1 cellular context compared by ENCODE assay signal in the genomic region with DNA sequence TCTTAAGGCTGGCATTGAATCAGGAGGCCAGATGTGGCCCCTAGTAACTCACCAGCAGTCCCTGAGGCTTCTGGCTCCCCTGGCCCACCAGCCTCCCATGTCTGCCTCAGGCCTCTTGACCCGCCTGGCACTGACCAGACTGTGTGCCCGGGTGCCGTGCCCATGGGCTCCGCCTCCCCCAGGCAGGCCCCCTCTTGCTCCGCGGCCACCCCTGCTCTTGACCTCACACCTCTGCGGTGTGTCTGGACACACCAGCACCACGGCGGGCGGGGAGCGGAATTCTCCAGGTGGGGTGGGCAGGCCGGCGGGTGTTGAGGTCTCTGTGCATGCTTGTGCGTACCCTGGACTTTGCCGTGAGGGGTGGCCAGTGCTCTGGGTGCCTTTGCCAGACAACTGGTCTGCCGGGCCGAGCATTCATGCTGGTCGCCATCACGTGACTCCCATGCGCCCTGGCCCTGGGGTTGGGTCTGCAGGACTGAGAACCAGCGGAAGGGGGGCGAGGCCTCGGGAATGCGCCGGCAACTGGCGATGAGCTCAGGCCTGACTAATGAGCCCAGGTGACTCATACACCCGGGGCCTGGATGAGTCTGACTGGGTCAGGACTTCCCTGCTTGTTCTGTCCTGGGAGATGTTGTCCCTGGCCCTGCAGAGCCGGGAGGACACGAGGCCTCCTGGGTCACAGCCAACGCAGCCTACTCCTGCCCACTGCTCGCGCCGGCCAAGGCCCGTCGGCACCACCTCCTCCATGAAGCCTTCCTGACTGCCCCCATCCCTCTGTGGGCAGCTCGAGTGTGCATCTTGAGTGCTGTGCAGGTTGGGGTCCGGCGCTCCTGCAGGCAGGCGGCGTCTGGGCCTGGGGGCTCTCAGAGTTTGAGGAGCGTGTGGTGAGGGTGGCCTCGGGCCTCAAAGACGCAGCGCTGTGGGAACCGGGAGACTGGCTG.
A peak's percentile ranks its signal among the peaks of the same experiment; 100 is the strongest.
TF ChIP-seq lines count a peak whose summit lies in the region.

No MANE protein-coding gene starts in this region.

TF ChIP-seq in K562, 482 proteins besides CTCF, POLR2A, EP300 and RAD21 (continued from another document and continues in another):
- TF ChIP-seq, protein P1, sequence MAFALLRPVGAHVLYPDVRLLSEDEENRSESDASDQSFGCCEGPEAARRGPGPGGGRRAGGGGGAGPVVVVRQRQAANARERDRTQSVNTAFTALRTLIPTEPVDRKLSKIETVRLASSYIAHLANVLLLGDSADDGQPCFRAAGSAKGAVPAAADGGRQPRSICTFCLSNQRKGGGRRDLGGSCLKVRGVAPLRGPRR (CRISPR knock-in tag; IDR thresholded peaks at IDR 0.05): no peak
- TF ChIP-seq XRCC4 (IDR thresholded peaks at IDR 0.05; ENCODE audit: extremely low read depth, insufficient read depth, insufficient read length) (no peak), ZFP36 (IDR thresholded peaks at IDR 0.05; ENCODE audit: low read depth, low read length, partially characterized antibody) (peak; percentile 97), PHF20 (IDR thresholded peaks at IDR 0.05; ENCODE audit: partially characterized antibody) (no peak), JUN (IDR thresholded peaks at IDR 0.05; ENCODE audit: borderline replicate concordance, low read depth, low read length) (peak; percentile 97), JUN (CRISPR knock-in tag; IDR thresholded peaks at IDR 0.05; ENCODE audit: borderline replicate concordance) (no peak), ZFPM2 (CRISPR knock-in tag; IDR thresholded peaks at IDR 0.05) (no peak), POLR2AphosphoS2 (IDR thresholded peaks at IDR 0.05; ENCODE audit: low read length) (no peak), JUND (IDR thresholded peaks at IDR 0.05; ENCODE audit: borderline replicate concordance, low read depth, low read length) (peak; percentile 92), JUND (tag; IDR thresholded peaks at IDR 0.05; ENCODE audit: borderline replicate concordance, low read depth, low read length) (peak; percentile 90; the same call in 2 of the 3 replicates), HDGF (IDR thresholded peaks at IDR 0.05) (no peak), MYC (IDR thresholded peaks at IDR 0.05; ENCODE audit: low read depth, low read length) (0 out of 2 replicates have a peak, but pooled peaks have one; percentile 23), MYC (CRISPR knock-in tag; IDR thresholded peaks at IDR 0.05; ENCODE audit: borderline replicate concordance, low read depth) (no peak), ZNF583 (CRISPR knock-in tag; IDR thresholded peaks at IDR 0.05) (no peak), ATF7 (IDR thresholded peaks at IDR 0.05) (peak; percentile 56; the same call in 1 of the 2 replicates), SRSF7 (optimal IDR thresholded peaks at IDR 0.05; ENCODE audit: low read depth, low read length) (no peak), SPI1 (IDR thresholded peaks at IDR 0.05; ENCODE audit: borderline replicate concordance, low read depth, low read length) (0 out of 2 replicates have a peak, but pooled peaks have one; percentile 17), ZNF263 (CRISPR knock-in tag; IDR thresholded peaks at IDR 0.05; ENCODE audit: borderline replicate concordance) (no peak), MYNN (IDR thresholded peaks at IDR 0.05) (0 out of 2 replicates have a peak, but pooled peaks have one; percentile 21), MYNN (CRISPR knock-in tag; IDR thresholded peaks at IDR 0.05) (no peak), SMARCE1 (IDR thresholded peaks at IDR 0.05) (peak; percentile 79), ELF1 (tag; IDR thresholded peaks at IDR 0.05) (no peak), MAFF (IDR thresholded peaks at IDR 0.05; ENCODE audit: low read length) (no peak), MTA2 (IDR thresholded peaks at IDR 0.05; ENCODE audit: low read depth) (no peak), ZNF324 (CRISPR knock-in tag; IDR thresholded peaks at IDR 0.05) (no peak), GATAD2B (IDR thresholded peaks at IDR 0.05; ENCODE audit: borderline replicate concordance) (no peak), DMBX1 (CRISPR knock-in tag; IDR thresholded peaks at IDR 0.05; ENCODE audit: borderline replicate concordance) (no peak), WHSC1 (IDR thresholded peaks at IDR 0.05; ENCODE audit: low read length) (no peak), ZNF217 (CRISPR knock-in tag; IDR thresholded peaks at IDR 0.05) (no peak), RAD51 (IDR thresholded peaks at IDR 0.05; ENCODE audit: borderline replicate concordance, low read depth) (peak; percentile 88), POLR2B (IDR thresholded peaks at IDR 0.05; ENCODE audit: low read depth, partially characterized antibody) (no peak), RBM14 (IDR thresholded peaks at IDR 0.05; ENCODE audit: borderline replicate concordance, insufficient read depth, low read depth, low read length) (no peak), DPF2 (IDR thresholded peaks at IDR 0.05) (peak; percentile 71), ZFP30 (CRISPR knock-in tag; IDR thresholded peaks at IDR 0.05; ENCODE audit: borderline replicate concordance) (no peak), ZNF764 (CRISPR knock-in tag; IDR thresholded peaks at IDR 0.05; ENCODE audit: low read depth) (no peak), ESRRA (IDR thresholded peaks at IDR 0.05; ENCODE audit: borderline replicate concordance, low read depth) (no peak), CHD4 (IDR thresholded peaks at IDR 0.05; ENCODE audit: insufficient read depth, insufficient replicate concordance, low read depth, low read length, poor library complexity, severe bottlenecking) (no peak), ZNF445 (CRISPR knock-in tag; IDR thresholded peaks at IDR 0.05; ENCODE audit: low read depth) (no peak)
- TF ChIP-seq, protein P2, sequence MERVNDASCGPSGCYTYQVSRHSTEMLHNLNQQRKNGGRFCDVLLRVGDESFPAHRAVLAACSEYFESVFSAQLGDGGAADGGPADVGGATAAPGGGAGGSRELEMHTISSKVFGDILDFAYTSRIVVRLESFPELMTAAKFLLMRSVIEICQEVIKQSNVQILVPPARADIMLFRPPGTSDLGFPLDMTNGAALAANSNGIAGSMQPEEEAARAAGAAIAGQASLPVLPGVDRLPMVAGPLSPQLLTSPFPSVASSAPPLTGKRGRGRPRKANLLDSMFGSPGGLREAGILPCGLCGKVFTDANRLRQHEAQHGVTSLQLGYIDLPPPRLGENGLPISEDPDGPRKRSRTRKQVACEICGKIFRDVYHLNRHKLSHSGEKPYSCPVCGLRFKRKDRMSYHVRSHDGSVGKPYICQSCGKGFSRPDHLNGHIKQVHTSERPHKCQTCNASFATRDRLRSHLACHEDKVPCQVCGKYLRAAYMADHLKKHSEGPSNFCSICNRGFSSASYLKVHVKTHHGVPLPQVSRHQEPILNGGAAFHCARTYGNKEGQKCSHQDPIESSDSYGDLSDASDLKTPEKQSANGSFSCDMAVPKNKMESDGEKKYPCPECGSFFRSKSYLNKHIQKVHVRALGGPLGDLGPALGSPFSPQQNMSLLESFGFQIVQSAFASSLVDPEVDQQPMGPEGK (CRISPR knock-in tag; IDR thresholded peaks at IDR 0.05; ENCODE audit: borderline replicate concordance): no peak
- TF ChIP-seq, protein P3, sequence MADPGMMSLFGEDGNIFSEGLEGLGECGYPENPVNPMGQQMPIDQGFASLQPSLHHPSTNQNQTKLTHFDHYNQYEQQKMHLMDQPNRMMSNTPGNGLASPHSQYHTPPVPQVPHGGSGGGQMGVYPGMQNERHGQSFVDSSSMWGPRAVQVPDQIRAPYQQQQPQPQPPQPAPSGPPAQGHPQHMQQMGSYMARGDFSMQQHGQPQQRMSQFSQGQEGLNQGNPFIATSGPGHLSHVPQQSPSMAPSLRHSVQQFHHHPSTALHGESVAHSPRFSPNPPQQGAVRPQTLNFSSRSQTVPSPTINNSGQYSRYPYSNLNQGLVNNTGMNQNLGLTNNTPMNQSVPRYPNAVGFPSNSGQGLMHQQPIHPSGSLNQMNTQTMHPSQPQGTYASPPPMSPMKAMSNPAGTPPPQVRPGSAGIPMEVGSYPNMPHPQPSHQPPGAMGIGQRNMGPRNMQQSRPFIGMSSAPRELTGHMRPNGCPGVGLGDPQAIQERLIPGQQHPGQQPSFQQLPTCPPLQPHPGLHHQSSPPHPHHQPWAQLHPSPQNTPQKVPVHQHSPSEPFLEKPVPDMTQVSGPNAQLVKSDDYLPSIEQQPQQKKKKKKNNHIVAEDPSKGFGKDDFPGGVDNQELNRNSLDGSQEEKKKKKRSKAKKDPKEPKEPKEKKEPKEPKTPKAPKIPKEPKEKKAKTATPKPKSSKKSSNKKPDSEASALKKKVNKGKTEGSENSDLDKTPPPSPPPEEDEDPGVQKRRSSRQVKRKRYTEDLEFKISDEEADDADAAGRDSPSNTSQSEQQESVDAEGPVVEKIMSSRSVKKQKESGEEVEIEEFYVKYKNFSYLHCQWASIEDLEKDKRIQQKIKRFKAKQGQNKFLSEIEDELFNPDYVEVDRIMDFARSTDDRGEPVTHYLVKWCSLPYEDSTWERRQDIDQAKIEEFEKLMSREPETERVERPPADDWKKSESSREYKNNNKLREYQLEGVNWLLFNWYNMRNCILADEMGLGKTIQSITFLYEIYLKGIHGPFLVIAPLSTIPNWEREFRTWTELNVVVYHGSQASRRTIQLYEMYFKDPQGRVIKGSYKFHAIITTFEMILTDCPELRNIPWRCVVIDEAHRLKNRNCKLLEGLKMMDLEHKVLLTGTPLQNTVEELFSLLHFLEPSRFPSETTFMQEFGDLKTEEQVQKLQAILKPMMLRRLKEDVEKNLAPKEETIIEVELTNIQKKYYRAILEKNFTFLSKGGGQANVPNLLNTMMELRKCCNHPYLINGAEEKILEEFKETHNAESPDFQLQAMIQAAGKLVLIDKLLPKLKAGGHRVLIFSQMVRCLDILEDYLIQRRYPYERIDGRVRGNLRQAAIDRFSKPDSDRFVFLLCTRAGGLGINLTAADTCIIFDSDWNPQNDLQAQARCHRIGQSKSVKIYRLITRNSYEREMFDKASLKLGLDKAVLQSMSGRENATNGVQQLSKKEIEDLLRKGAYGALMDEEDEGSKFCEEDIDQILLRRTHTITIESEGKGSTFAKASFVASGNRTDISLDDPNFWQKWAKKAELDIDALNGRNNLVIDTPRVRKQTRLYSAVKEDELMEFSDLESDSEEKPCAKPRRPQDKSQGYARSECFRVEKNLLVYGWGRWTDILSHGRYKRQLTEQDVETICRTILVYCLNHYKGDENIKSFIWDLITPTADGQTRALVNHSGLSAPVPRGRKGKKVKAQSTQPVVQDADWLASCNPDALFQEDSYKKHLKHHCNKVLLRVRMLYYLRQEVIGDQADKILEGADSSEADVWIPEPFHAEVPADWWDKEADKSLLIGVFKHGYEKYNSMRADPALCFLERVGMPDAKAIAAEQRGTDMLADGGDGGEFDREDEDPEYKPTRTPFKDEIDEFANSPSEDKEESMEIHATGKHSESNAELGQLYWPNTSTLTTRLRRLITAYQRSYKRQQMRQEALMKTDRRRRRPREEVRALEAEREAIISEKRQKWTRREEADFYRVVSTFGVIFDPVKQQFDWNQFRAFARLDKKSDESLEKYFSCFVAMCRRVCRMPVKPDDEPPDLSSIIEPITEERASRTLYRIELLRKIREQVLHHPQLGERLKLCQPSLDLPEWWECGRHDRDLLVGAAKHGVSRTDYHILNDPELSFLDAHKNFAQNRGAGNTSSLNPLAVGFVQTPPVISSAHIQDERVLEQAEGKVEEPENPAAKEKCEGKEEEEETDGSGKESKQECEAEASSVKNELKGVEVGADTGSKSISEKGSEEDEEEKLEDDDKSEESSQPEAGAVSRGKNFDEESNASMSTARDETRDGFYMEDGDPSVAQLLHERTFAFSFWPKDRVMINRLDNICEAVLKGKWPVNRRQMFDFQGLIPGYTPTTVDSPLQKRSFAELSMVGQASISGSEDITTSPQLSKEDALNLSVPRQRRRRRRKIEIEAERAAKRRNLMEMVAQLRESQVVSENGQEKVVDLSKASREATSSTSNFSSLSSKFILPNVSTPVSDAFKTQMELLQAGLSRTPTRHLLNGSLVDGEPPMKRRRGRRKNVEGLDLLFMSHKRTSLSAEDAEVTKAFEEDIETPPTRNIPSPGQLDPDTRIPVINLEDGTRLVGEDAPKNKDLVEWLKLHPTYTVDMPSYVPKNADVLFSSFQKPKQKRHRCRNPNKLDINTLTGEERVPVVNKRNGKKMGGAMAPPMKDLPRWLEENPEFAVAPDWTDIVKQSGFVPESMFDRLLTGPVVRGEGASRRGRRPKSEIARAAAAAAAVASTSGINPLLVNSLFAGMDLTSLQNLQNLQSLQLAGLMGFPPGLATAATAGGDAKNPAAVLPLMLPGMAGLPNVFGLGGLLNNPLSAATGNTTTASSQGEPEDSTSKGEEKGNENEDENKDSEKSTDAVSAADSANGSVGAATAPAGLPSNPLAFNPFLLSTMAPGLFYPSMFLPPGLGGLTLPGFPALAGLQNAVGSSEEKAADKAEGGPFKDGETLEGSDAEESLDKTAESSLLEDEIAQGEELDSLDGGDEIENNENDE (IDR thresholded peaks at IDR 0.05; ENCODE audit: low read depth, low read length): no peak
- TF ChIP-seq, protein P4, sequence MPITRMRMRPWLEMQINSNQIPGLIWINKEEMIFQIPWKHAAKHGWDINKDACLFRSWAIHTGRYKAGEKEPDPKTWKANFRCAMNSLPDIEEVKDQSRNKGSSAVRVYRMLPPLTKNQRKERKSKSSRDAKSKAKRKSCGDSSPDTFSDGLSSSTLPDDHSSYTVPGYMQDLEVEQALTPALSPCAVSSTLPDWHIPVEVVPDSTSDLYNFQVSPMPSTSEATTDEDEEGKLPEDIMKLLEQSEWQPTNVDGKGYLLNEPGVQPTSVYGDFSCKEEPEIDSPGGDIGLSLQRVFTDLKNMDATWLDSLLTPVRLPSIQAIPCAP (CRISPR knock-in tag; IDR thresholded peaks at IDR 0.05; ENCODE audit: borderline replicate concordance): no peak
- TF ChIP-seq, protein P5, sequence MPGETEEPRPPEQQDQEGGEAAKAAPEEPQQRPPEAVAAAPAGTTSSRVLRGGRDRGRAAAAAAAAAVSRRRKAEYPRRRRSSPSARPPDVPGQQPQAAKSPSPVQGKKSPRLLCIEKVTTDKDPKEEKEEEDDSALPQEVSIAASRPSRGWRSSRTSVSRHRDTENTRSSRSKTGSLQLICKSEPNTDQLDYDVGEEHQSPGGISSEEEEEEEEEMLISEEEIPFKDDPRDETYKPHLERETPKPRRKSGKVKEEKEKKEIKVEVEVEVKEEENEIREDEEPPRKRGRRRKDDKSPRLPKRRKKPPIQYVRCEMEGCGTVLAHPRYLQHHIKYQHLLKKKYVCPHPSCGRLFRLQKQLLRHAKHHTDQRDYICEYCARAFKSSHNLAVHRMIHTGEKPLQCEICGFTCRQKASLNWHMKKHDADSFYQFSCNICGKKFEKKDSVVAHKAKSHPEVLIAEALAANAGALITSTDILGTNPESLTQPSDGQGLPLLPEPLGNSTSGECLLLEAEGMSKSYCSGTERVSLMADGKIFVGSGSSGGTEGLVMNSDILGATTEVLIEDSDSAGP (CRISPR knock-in tag; IDR thresholded peaks at IDR 0.05): no peak
- TF ChIP-seq, protein P6, sequence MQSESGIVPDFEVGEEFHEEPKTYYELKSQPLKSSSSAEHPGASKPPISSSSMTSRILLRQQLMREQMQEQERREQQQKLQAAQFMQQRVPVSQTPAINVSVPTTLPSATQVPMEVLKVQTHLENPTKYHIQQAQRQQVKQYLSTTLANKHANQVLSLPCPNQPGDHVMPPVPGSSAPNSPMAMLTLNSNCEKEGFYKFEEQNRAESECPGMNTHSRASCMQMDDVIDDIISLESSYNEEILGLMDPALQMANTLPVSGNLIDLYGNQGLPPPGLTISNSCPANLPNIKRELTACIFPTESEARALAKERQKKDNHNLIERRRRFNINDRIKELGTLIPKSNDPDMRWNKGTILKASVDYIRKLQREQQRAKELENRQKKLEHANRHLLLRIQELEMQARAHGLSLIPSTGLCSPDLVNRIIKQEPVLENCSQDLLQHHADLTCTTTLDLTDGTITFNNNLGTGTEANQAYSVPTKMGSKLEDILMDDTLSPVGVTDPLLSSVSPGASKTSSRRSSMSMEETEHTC (IDR thresholded peaks at IDR 0.05): peak; percentile 60; the same call in 1 of the 2 replicates
- TF ChIP-seq, protein P7, sequence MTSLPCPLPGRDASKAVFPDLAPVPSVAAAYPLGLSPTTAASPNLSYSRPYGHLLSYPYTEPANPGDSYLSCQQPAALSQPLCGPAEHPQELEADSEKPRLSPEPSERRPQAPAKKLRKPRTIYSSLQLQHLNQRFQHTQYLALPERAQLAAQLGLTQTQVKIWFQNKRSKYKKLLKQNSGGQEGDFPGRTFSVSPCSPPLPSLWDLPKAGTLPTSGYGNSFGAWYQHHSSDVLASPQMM (CRISPR knock-in tag; IDR thresholded peaks at IDR 0.05): no peak
